Comparison of ENCODE assay signal across 25 cellular contexts in genomic region chr9:11340656-11341055, GRCh38.
"Had no signal": no experiment of that assay in that cellular context is flagged by ENCODE, and none has a peak within 500 bp of the region (broad histone marks: within the 10 kb centered on the region; RNA-seq: fewer than 3 reads in every experiment).

No MANE protein-coding gene starts in this region.

- H3K36me3 ChIP-seq: left ventricle myocardium inferior, pancreas, prostate gland, sigmoid colon, spleen, suprapubic skin, thoracic aorta, tibial artery, upper lobe of right lung had no signal

- DNase-seq: islet precursor cell; left ventricle myocardium inferior; midbrain; mucosa of descending colon; naive thymus-derived CD4-positive, alpha-beta T cell; pancreas; posterior cingulate gyrus; retina; right cardiac atrium; sigmoid colon; small intestine; spleen; stimulated activated CD4-positive, alpha-beta T cell treated with anti-CD3 and anti-CD28 coated beads, Interleukin-4, amount 100 ng/mL, for 24 hours; stimulated activated naive CD4-positive, alpha-beta T cell; tibial artery; trophoblast cell; upper lobe of right lung had no signal

- H3K27me3 Mint-ChIP-seq: naive thymus-derived CD4-positive, alpha-beta T cell; natural killer cell treated with Interleukin-12 subunit alpha and Interleukin-12 subunit beta and Interleukin-15 and Interleukin-18, amount 100 ng/mL, for 72 hours; stimulated activated naive CD8-positive, alpha-beta T cell treated with anti-CD3 and anti-CD28 coated beads, Interleukin-15, Interleukin-2, amounts not matched to agents 100 ng/mL and 50 ng/mL, for 24 hours had no signal

- H3K27ac ChIP-seq: left ventricle myocardium inferior, pancreas, prostate gland, sigmoid colon, spleen, suprapubic skin, thoracic aorta, tibial artery, upper lobe of right lung had no signal

- H3K9me3 ChIP-seq: left ventricle myocardium inferior, pancreas, prostate gland, sigmoid colon, spleen, suprapubic skin, thoracic aorta, tibial artery, upper lobe of right lung had no signal

- FAIRE-seq: pancreas, small intestine, urothelium cell line had no signal

- H3K36me3 Mint-ChIP-seq: naive thymus-derived CD4-positive, alpha-beta T cell; natural killer cell treated with Interleukin-12 subunit alpha and Interleukin-12 subunit beta and Interleukin-15 and Interleukin-18, amount 100 ng/mL, for 72 hours; stimulated activated effector memory CD8-positive, alpha-beta T cell treated with anti-CD3 and anti-CD28 coated beads, Interleukin-12 subunit alpha, Interleukin-12 subunit beta, amount 100 ng/mL, for 72 hours had no signal

- H3K4me3 ChIP-seq: left ventricle myocardium inferior, lung, mucosa of descending colon, pancreas, prostate gland, sigmoid colon, spleen, suprapubic skin, thoracic aorta, tibial artery, upper lobe of right lung had no signal

- ATAC-seq: mucosa of descending colon; naive thymus-derived CD4-positive, alpha-beta T cell; natural killer cell treated with Interleukin-12 subunit alpha and Interleukin-12 subunit beta and Interleukin-15 and Interleukin-18, amount 100 ng/mL, for 72 hours; pancreas; right cardiac atrium; stimulated activated effector memory CD8-positive, alpha-beta T cell treated with anti-CD3 and anti-CD28 coated beads, Interleukin-12 subunit alpha, Interleukin-12 subunit beta, amount 100 ng/mL, for 72 hours; upper lobe of right lung had no signal

- H3K27ac Mint-ChIP-seq: naive thymus-derived CD4-positive, alpha-beta T cell; natural killer cell treated with Interleukin-12 subunit alpha and Interleukin-12 subunit beta and Interleukin-15 and Interleukin-18, amount 100 ng/mL, for 72 hours; stimulated activated effector memory CD8-positive, alpha-beta T cell treated with anti-CD3 and anti-CD28 coated beads, Interleukin-12 subunit alpha, Interleukin-12 subunit beta, amount 100 ng/mL, for 72 hours; stimulated activated naive CD8-positive, alpha-beta T cell treated with anti-CD3 and anti-CD28 coated beads, Interleukin-15, Interleukin-2, amounts not matched to agents 100 ng/mL and 50 ng/mL, for 24 hours had no signal

- H3K4me3 Mint-ChIP-seq: naive thymus-derived CD4-positive, alpha-beta T cell; natural killer cell treated with Interleukin-12 subunit alpha and Interleukin-12 subunit beta and Interleukin-15 and Interleukin-18, amount 100 ng/mL, for 72 hours; stimulated activated effector memory CD8-positive, alpha-beta T cell treated with anti-CD3 and anti-CD28 coated beads, Interleukin-12 subunit alpha, Interleukin-12 subunit beta, amount 100 ng/mL, for 72 hours; stimulated activated naive CD8-positive, alpha-beta T cell treated with anti-CD3 and anti-CD28 coated beads, Interleukin-15, Interleukin-2, amounts not matched to agents 100 ng/mL and 50 ng/mL, for 24 hours had no signal

- H3K27me3 ChIP-seq: sigmoid colon, spleen, suprapubic skin, tibial artery, upper lobe of right lung had no signal

- H3K4me1 ChIP-seq: left ventricle myocardium inferior, pancreas, prostate gland, sigmoid colon, spleen, suprapubic skin, tibial artery, upper lobe of right lung had no signal

- H3K4me1 Mint-ChIP-seq: naive thymus-derived CD4-positive, alpha-beta T cell; stimulated activated effector memory CD8-positive, alpha-beta T cell treated with anti-CD3 and anti-CD28 coated beads, Interleukin-12 subunit alpha, Interleukin-12 subunit beta, amount 100 ng/mL, for 72 hours had no signal
